In genomic region chr7:157401567-157402387, GRCh38 we compare ENCODE assay signal across 24 cellular contexts.
A peak's percentile ranks its signal among the peaks of the same experiment; 100 is the strongest.
DNase-seq lines count a peak whose midpoint lies in the region; ATAC-seq and TF ChIP-seq lines count a peak whose summit lies in the region.
"Had no signal": no experiment of that assay in that cellular context is flagged by ENCODE, and none has a peak within 500 bp of the region (broad histone marks: within the 10 kb centered on the region; RNA-seq: fewer than 3 reads in every experiment).

No MANE protein-coding gene starts in this region.

- no peaks in the 10 kb centered on the region for H3K27me3 ChIP-seq in osteoblast (ENCODE audit: insufficient read depth, low read length)
- no peaks in the 10 kb centered on the region for H3K27me3 ChIP-seq in GM23248 (replicated peaks; ENCODE audit: insufficient read depth)
- H3K27me3 ChIP-seq: dorsolateral prefrontal cortex, esophagus muscularis mucosa had no signal

- no peak for DNase-seq in activated naive CD8-positive, alpha-beta T cell treated with anti-CD3 and anti-CD28 coated beads, Interleukin-2, amount 50 U/mL, for 24 hours
- no peak for DNase-seq in activated naive CD8-positive, alpha-beta T cell treated with anti-CD3 and anti-CD28 coated beads for 36 hours
- DNase-seq in NB4 (ENCODE audit: low read depth), result peak; percentile 46
- DNase-seq in endothelial cell (ENCODE audit: low spot score), result no peak
- DNase-seq in osteoblast (ENCODE audit: insufficient read length, low spot score, missing footprints), result peak; percentile 29
- no peak for DNase-seq in NCI-H1694 treated with DMSO at 0.1 percent for 48 hours (lab: John Stamatoyannopoulos, UW)
- DNase-seq in Calu3, result no peak
- no peak for DNase-seq in GM23248
- DNase-seq: activated CD4-positive, alpha-beta T cell treated with anti-CD3 and anti-CD28 coated beads for 4 hours; activated naive CD4-positive, alpha-beta T cell treated with anti-CD3 and anti-CD28 coated beads, Interleukin-2, amount 50 U/mL, for 16 hours; CD8-positive, alpha-beta T cell; DND-41; HCEC 1CT; mesendoderm; NCI-H2029; NCI-H510A; SHP77 treated with DMSO at 0.1 percent for 48 hours; stimulated activated CD4-positive, alpha-beta T cell treated with anti-CD3 and anti-CD28 coated beads, Interleukin-2, amount 100 ng/mL, for 24 hours; substantia nigra had no signal

- no peak for TF ChIP-seq POLR2A in NB4 (IDR thresholded peaks at IDR 0.05; ENCODE audit: extremely low read depth, insufficient read length)

- H3K79me2 ChIP-seq in osteoblast (ENCODE audit: insufficient read depth, low read length) (peaks cover 44% of the 10 kb centered on the region), GM23248 (ENCODE audit: insufficient read depth) (peaks cover 76% of the 10 kb centered on the region)

- peaks cover 43% of the 10 kb centered on the region for H3F3A ChIP-seq in GM23248 (ENCODE audit: insufficient read depth)

- H3K4me3 ChIP-seq in NB4 (ENCODE audit: low read depth, low read length) (no peak overlapping the region), osteoblast (ENCODE audit: insufficient read depth, low read length) (no peak overlapping the region), GM23248 (no peak overlapping the region)
- H3K4me3 ChIP-seq: dorsolateral prefrontal cortex, esophagus muscularis mucosa had no signal

- H3K9me3 ChIP-seq in osteoblast (ENCODE audit: low read depth, low read length), result no peaks in the 10 kb centered on the region
- no peaks in the 10 kb centered on the region for H3K9me3 ChIP-seq in GM23248 (ENCODE audit: low read depth)
- H3K9me3 ChIP-seq: esophagus muscularis mucosa had no signal

- no peaks in the 10 kb centered on the region for H4K20me1 ChIP-seq in osteoblast (ENCODE audit: insufficient read depth, low read length)
- no peaks in the 10 kb centered on the region for H4K20me1 ChIP-seq in GM23248 (ENCODE audit: insufficient read depth)

- ATAC-seq in activated naive CD8-positive, alpha-beta T cell treated with anti-CD3 and anti-CD28 coated beads, Interleukin-2, amount 50 U/mL, for 24 hours, result no peak
- ATAC-seq: CD8-positive, alpha-beta T cell; sciatic nerve had no signal

- H3K27ac ChIP-seq in osteoblast (ENCODE audit: low read depth, low read length) (no peak overlapping the region), GM23248 (no peak overlapping the region)
- H3K27ac ChIP-seq: dorsolateral prefrontal cortex, esophagus muscularis mucosa had no signal

- intact Hi-C loops in Calu3 (cut with micrococcal nuclease; ENCODE audit: unreplicated experiment), result no loop called here

- H3K9me3 Mint-ChIP-seq in activated naive CD8-positive, alpha-beta T cell treated with anti-CD3 and anti-CD28 coated beads, Interleukin-2, amount 50 U/mL, for 24 hours, result no peaks in the 10 kb centered on the region
- no peaks in the 10 kb centered on the region for H3K9me3 Mint-ChIP-seq in activated naive CD8-positive, alpha-beta T cell treated with anti-CD3 and anti-CD28 coated beads for 36 hours
- no peaks in the 10 kb centered on the region for H3K9me3 Mint-ChIP-seq in endothelial cell (ENCODE audit: unreplicated experiment)
- H3K9me3 Mint-ChIP-seq in Calu3 (ENCODE audit: low read depth, unreplicated experiment), result no peaks in the 10 kb centered on the region
- H3K9me3 Mint-ChIP-seq: CD8-positive, alpha-beta T cell; neural crest cell had no signal

- H3K36me3 ChIP-seq in osteoblast (ENCODE audit: insufficient read depth, low read length), result peaks cover 19% of the 10 kb centered on the region
- H3K36me3 ChIP-seq in GM23248 (ENCODE audit: low read depth), result peaks cover 4% of the 10 kb centered on the region; the same call in 1 of the 2 replicates

- WGBS in GM23248 (ENCODE audit: low coverage in 1 of 2, low lambda C conversion rate in 2 of 2, missing lambda C conversion rate in 2 of 2), 2 experiments, result 94 to 96% methylated on average over 28 to 29 of the region's 29 CpGs

- H3K4me1 ChIP-seq in osteoblast (ENCODE audit: insufficient read depth, low read length) (peaks cover 20% of the 10 kb centered on the region), GM23248 (ENCODE audit: insufficient read depth) (peaks cover 43% of the 10 kb centered on the region)

- H3K4me2 ChIP-seq in osteoblast (ENCODE audit: insufficient read depth, low read length) (no peak overlapping the region), GM23248 (ENCODE audit: unreplicated experiment) (no peak overlapping the region)

- BruUV-seq in Calu3 (replicated peaks; lab: Mats Ljungman, UMichigan), result no TSS peak

- peaks cover 34% of the 10 kb centered on the region for H3K4me1 Mint-ChIP-seq in activated naive CD8-positive, alpha-beta T cell treated with anti-CD3 and anti-CD28 coated beads, Interleukin-2, amount 50 U/mL, for 24 hours
- H3K4me1 Mint-ChIP-seq in activated naive CD8-positive, alpha-beta T cell treated with anti-CD3 and anti-CD28 coated beads for 36 hours, result peaks cover 10% of the 10 kb centered on the region
- H3K4me1 Mint-ChIP-seq in endothelial cell (ENCODE audit: unreplicated experiment), result peaks cover 17% of the 10 kb centered on the region
- H3K4me1 Mint-ChIP-seq in Calu3 (ENCODE audit: low read depth, unreplicated experiment), result peaks cover 29% of the 10 kb centered on the region

- no peak overlapping the region for H3K4me3 Mint-ChIP-seq in activated naive CD8-positive, alpha-beta T cell treated with anti-CD3 and anti-CD28 coated beads, Interleukin-2, amount 50 U/mL, for 24 hours
- no peak overlapping the region for H3K4me3 Mint-ChIP-seq in activated naive CD8-positive, alpha-beta T cell treated with anti-CD3 and anti-CD28 coated beads for 36 hours
- no peak overlapping the region for H3K4me3 Mint-ChIP-seq in endothelial cell (ENCODE audit: unreplicated experiment)
- no peak overlapping the region for H3K4me3 Mint-ChIP-seq in Calu3 (ENCODE audit: low read depth, unreplicated experiment)
- H3K4me3 Mint-ChIP-seq: brain; CD8-positive, alpha-beta T cell; neural crest cell had no signal

- H3K27ac Mint-ChIP-seq in activated naive CD8-positive, alpha-beta T cell treated with anti-CD3 and anti-CD28 coated beads, Interleukin-2, amount 50 U/mL, for 24 hours, result peak overlapping the region; percentile 25
- H3K27ac Mint-ChIP-seq in activated naive CD8-positive, alpha-beta T cell treated with anti-CD3 and anti-CD28 coated beads for 36 hours, result no peak overlapping the region
- peak overlapping the region; percentile 10 for H3K27ac Mint-ChIP-seq in endothelial cell (ENCODE audit: unreplicated experiment)
- no peak overlapping the region for H3K27ac Mint-ChIP-seq in Calu3 (ENCODE audit: unreplicated experiment)
- H3K27ac Mint-ChIP-seq: CD8-positive, alpha-beta T cell had no signal

- in situ Hi-C loops in GM23248 (cut with MboI), result no loop called here

- no peak overlapping the region for H3K9ac ChIP-seq in GM23248

- H2AFZ ChIP-seq in osteoblast (ENCODE audit: low read length), result no peak overlapping the region
- H2AFZ ChIP-seq in GM23248, result no peak overlapping the region

- CTCF ChIA-PET in Calu3 (lab: Charles Lee), result no interaction called here

- H3K27me3 Mint-ChIP-seq in activated naive CD8-positive, alpha-beta T cell treated with anti-CD3 and anti-CD28 coated beads, Interleukin-2, amount 50 U/mL, for 24 hours, result no peaks in the 10 kb centered on the region
- H3K27me3 Mint-ChIP-seq in activated naive CD8-positive, alpha-beta T cell treated with anti-CD3 and anti-CD28 coated beads for 36 hours, result no peaks in the 10 kb centered on the region
- H3K27me3 Mint-ChIP-seq in endothelial cell (ENCODE audit: unreplicated experiment) (peaks cover 6% of the 10 kb centered on the region), Calu3 (ENCODE audit: unreplicated experiment) (no peaks in the 10 kb centered on the region)
- H3K27me3 Mint-ChIP-seq: brain had no signal

- H3K9me2 ChIP-seq in GM23248 (ENCODE audit: insufficient read depth), result no peaks in the 10 kb centered on the region

- H3K36me3 Mint-ChIP-seq in activated naive CD8-positive, alpha-beta T cell treated with anti-CD3 and anti-CD28 coated beads, Interleukin-2, amount 50 U/mL, for 24 hours (ENCODE audit: low read depth), result peaks cover 13% of the 10 kb centered on the region
- peaks cover 20% of the 10 kb centered on the region for H3K36me3 Mint-ChIP-seq in activated naive CD8-positive, alpha-beta T cell treated with anti-CD3 and anti-CD28 coated beads for 36 hours
- H3K36me3 Mint-ChIP-seq in endothelial cell (ENCODE audit: low read depth, unreplicated experiment), result peaks cover 35% of the 10 kb centered on the region
- peaks cover 78% of the 10 kb centered on the region for H3K36me3 Mint-ChIP-seq in Calu3 (ENCODE audit: insufficient read depth, unreplicated experiment)

- TF ChIP-seq CTCF in NB4 (IDR thresholded peaks at IDR 0.05; ENCODE audit: low read depth, low read length), result no peak
- no peak for TF ChIP-seq CTCF in endothelial cell (IDR thresholded peaks at IDR 0.05; ENCODE audit: unreplicated experiment)
- no peak for TF ChIP-seq CTCF in osteoblast (IDR thresholded peaks at IDR 0.05; ENCODE audit: extremely low read depth, low read depth, low read length)
- TF ChIP-seq CTCF in Calu3 (IDR thresholded peaks at IDR 0.05; ENCODE audit: unreplicated experiment), result no peak

Comparison
In these comparisons a context has a peak if more than half of its experiments do, and no peak if none do; other contexts are left out.
1. H3K27ac Mint-ChIP-seq: peak in activated naive CD8-positive, alpha-beta T cell treated with anti-CD3 and anti-CD28 coated beads, Interleukin-2, amount 50 U/mL, for 24 hours (single experiment) and endothelial cell (single experiment); none in activated naive CD8-positive, alpha-beta T cell treated with anti-CD3 and anti-CD28 coated beads for 36 hours (single experiment) and Calu3 (single experiment).
2. DNase-seq: peak in NB4 (single experiment) and osteoblast (single experiment); none in activated naive CD8-positive, alpha-beta T cell treated with anti-CD3 and anti-CD28 coated beads, Interleukin-2, amount 50 U/mL, for 24 hours (single experiment), activated naive CD8-positive, alpha-beta T cell treated with anti-CD3 and anti-CD28 coated beads for 36 hours (single experiment), endothelial cell (single experiment), NCI-H1694 treated with DMSO at 0.1 percent for 48 hours (single experiment), Calu3 (single experiment) and GM23248 (single experiment).